Comparison of ENCODE assay signal across 8 cellular contexts in genomic region chr12:110543252-110543959, GRCh38. TPM values are rescaled to one million over a fixed set of nuclear protein-coding genes. Genes with fewer than 3 reads are reported as not detected.
DNase-seq lines count a peak whose midpoint lies in the region; ATAC-seq and TF ChIP-seq lines count a peak whose summit lies in the region.

No MANE protein-coding gene starts in this region.

- peak overlapping the region; percentile 51; the same call in 1 of the 2 replicates for H3K27ac Mint-ChIP-seq in WTC11

- ATAC-seq in HG03442 (IDR thresholded peaks at IDR 0.05; ENCODE audit: unreplicated experiment) (peak; percentile 42), WTC11 (no peak), HG03045 (IDR thresholded peaks at IDR 0.05; ENCODE audit: unreplicated experiment) (no peak), HG03469 (IDR thresholded peaks at IDR 0.05; ENCODE audit: unreplicated experiment) (no peak)

- POLR2A ChIA-PET in WTC11 (lab: Charles Lee): interaction anchor here (0.6 to 0.9 kb wide), 2 partner anchors 75 to 553 kb away, joined by 4 read pairs; partner anchors contain the start of genes FAM216A and GPN3

- DNase-seq in WTC11 (ENCODE audit: low spot score): no peak
- DNase-seq in head of caudate nucleus: peak in 34 of 42 donors; percentile 7 to 77 (median 40)
- peak; percentile 91 for DNase-seq in posterior vena cava (ENCODE audit: low spot score)
- DNase-seq in NCI-H146 treated with DMSO at 0.1 percent for 48 hours (lab: John Stamatoyannopoulos, UW; ENCODE audit: unreplicated experiment): no peak
- no peak for DNase-seq in stimulated activated CD4-positive, alpha-beta T cell treated with anti-CD3 and anti-CD28 coated beads, Interleukin-12 subunit alpha, Interleukin-12 subunit beta, amount 100 ng/mL, for 4 hours

- H3K4me1 Mint-ChIP-seq in WTC11: peaks cover 5% of the 10 kb centered on the region; the same call in 1 of the 2 replicates

- H3K27me3 Mint-ChIP-seq in WTC11 (ENCODE audit: low read depth): no peaks in the 10 kb centered on the region

- CTCF ChIA-PET in WTC11 (lab: Charles Lee): interaction anchor here (1.1 to 1.9 kb wide), 3 partner anchors 8 to 112 kb away, joined by 3 to 4 read pairs (median 4); partner anchors contain the start of gene ARPC3

- no peak overlapping the region for H3K4me3 Mint-ChIP-seq in WTC11

- no peaks in the 10 kb centered on the region for H3K9me3 Mint-ChIP-seq in WTC11

- TF ChIP-seq CTCF in WTC11 (IDR thresholded peaks at IDR 0.05): no peak

- intact Hi-C loops in head of caudate nucleus (cut with DNase I) (no loop called here), posterior vena cava (cut with DNase I) (no loop called here)

- H3K36me3 Mint-ChIP-seq in WTC11: peaks cover 34% of the 10 kb centered on the region

TF ChIP-seq in WTC11, 78 proteins besides CTCF, POLR2A, EP300 and RAD21:
- TF ChIP-seq CBFB (CRISPR knock-in tag; IDR thresholded peaks at IDR 0.05; ENCODE audit: low read depth) (no peak), GABPB1 (CRISPR knock-in tag; IDR thresholded peaks at IDR 0.05) (no peak), ATF6 (CRISPR knock-in tag; IDR thresholded peaks at IDR 0.05) (no peak), PREB (CRISPR knock-in tag; IDR thresholded peaks at IDR 0.05; ENCODE audit: borderline replicate concordance) (no peak), MLX (CRISPR knock-in tag; IDR thresholded peaks at IDR 0.05) (no peak)
- TF ChIP-seq, protein P1, sequence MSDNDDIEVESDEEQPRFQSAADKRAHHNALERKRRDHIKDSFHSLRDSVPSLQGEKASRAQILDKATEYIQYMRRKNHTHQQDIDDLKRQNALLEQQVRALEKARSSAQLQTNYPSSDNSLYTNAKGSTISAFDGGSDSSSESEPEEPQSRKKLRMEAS (CRISPR knock-in tag; IDR thresholded peaks at IDR 0.05): no peak

RNA-seq across cellular contexts. Expression of gene PPTC7, which starts 39.7 kb away (rescaled TPM):
- 14.2 to 15.6 TPM (median 14.9 TPM) in 3 replicates for total RNA-seq in WTC11 (2021)
- total RNA-seq in posterior vena cava: 10 to 100 TPM; 21.5 to 34.5 TPM

RNA-seq across cellular contexts. Expression of gene RAD9B, which starts 41.3 kb away (rescaled TPM):
- total RNA-seq in WTC11 (2021): 0.09 to 0.32 TPM in 2 of 3 replicates, not detected in the other
- 1 to 10 TPM; 1.3 to 3.0 TPM for total RNA-seq in posterior vena cava

RNA-seq across cellular contexts. Expression of gene VPS29, which starts 41.5 kb away (rescaled TPM):
- 51.2 to 66.3 TPM (median 54.4 TPM) in 3 replicates for total RNA-seq in WTC11 (2021)
- 100 to 1,000 TPM; 131 to 175 TPM for total RNA-seq in posterior vena cava

Comparison
In these comparisons a context has a peak if more than half of its experiments do, and no peak if none do; other contexts are left out.
1. DNase-seq: peak in head of caudate nucleus (34 of 42) and posterior vena cava (single experiment); none in WTC11 (single experiment), NCI-H146 treated with DMSO at 0.1 percent for 48 hours (single experiment) and stimulated activated CD4-positive, alpha-beta T cell treated with anti-CD3 and anti-CD28 coated beads, Interleukin-12 subunit alpha, Interleukin-12 subunit beta, amount 100 ng/mL, for 4 hours (single experiment).